In the genomic region with DNA sequence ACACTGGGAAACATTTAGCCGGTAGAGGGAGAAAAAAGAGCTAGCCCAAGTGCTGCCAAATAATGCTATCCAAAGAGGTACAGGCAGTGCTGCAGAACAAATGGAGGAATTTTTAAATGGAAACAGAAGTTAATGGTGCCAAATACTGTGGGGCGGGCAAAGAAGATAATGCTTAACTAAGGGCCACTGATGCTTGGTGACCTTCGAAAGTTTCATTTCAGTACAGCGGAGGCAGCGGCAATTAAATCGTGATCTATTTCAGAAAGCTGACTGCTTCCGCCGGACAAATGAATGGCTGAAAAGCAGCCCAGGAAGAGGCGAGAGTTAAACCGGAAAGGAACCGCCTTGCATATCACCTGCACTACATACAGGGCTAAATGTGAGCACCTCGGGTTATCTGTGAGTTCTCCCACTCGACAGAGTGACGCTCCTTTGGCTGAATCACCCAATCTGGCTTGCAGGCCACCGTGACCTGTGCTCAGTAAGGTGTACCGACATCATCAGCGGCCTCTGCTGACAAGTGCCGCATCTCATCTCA, we compare ENCODE assay signal across 1 cellular context.
TF ChIP-seq lines count a peak whose summit lies in the region.

No MANE protein-coding gene starts in this region.

TF ChIP-seq in IMR-90, 13 proteins besides CTCF, POLR2A, EP300 and RAD21 (continued from another document):
- TF ChIP-seq, protein P1, sequence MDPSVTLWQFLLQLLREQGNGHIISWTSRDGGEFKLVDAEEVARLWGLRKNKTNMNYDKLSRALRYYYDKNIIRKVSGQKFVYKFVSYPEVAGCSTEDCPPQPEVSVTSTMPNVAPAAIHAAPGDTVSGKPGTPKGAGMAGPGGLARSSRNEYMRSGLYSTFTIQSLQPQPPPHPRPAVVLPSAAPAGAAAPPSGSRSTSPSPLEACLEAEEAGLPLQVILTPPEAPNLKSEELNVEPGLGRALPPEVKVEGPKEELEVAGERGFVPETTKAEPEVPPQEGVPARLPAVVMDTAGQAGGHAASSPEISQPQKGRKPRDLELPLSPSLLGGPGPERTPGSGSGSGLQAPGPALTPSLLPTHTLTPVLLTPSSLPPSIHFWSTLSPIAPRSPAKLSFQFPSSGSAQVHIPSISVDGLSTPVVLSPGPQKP (IDR thresholded peaks at IDR 0.05; ENCODE audit: borderline replicate concordance, low read depth, low read length) = no peak
- TF ChIP-seq MXI1 (IDR thresholded peaks at IDR 0.05; ENCODE audit: borderline replicate concordance, low read depth, low read length) (no peak), BHLHE40 (IDR thresholded peaks at IDR 0.05; ENCODE audit: low read depth, low read length) (no peak), FOS (IDR thresholded peaks at IDR 0.05; ENCODE audit: low read depth, low read length) (no peak), NFE2L2 (IDR thresholded peaks at IDR 0.05; ENCODE audit: low read depth, low read length) (no peak), RCOR1 (IDR thresholded peaks at IDR 0.05; ENCODE audit: insufficient replicate concordance, low read length) (no peak), RFX5 (IDR thresholded peaks at IDR 0.05; ENCODE audit: low read depth, low read length) (no peak)
